ENCODE assay signal across 8 cellular contexts in genomic region chr14:68790656-68791077, GRCh38. TPM values are rescaled to one million over a fixed set of nuclear protein-coding genes. Genes with fewer than 3 reads are reported as not detected.
DNase-seq lines count a peak whose midpoint lies in the region; ATAC-seq and TF ChIP-seq lines count a peak whose summit lies in the region.

No MANE protein-coding gene starts in this region.

- ATAC-seq in CD8-positive, alpha-beta T cell = peak; percentile 3
- ATAC-seq in stimulated activated naive CD8-positive, alpha-beta T cell treated with anti-CD3 and anti-CD28 coated beads, Interleukin-15, Interleukin-2, amounts not matched to agents 100 U/mL and 50 U/mL, for 24 hours = peak; percentile 8

- no peaks in the 10 kb centered on the region for H3K27me3 Mint-ChIP-seq in CD8-positive, alpha-beta T cell (ENCODE audit: low read depth)

- H3K4me3 ChIP-seq in CD8-positive, alpha-beta T cell (ENCODE audit: low read depth, low read length) = peak overlapping the region; percentile 94
- H3K4me3 ChIP-seq in astrocyte of the cerebellum (ENCODE audit: low read depth, low read length) (peak overlapping the region; percentile 99), liver (ENCODE audit: low read depth in 1 of 3, low read length in 3 of 3) (peak overlapping the region; percentile 64 to 95 (median 94))

- peak in 5 of 7 experiments; percentile 48 to 83 (median 68) for DNase-seq in CD8-positive, alpha-beta T cell
- DNase-seq in astrocyte of the cerebellum (ENCODE audit: low read depth) (no peak), T1000 (lab: John Stamatoyannopoulos, UW) (no peak), cortex of kidney (lab: John Stamatoyannopoulos, UW) (no peak), NCI-H526 (lab: John Stamatoyannopoulos, UW) (no peak)
- peak; percentile 81 for DNase-seq in stimulated activated naive CD8-positive, alpha-beta T cell treated with anti-CD3 and anti-CD28 coated beads, Interleukin-15, Interleukin-2, amounts not matched to agents 100 U/mL and 50 U/mL, for 24 hours

- H3K27ac Mint-ChIP-seq in CD8-positive, alpha-beta T cell = peak overlapping the region; percentile 100

- POLR2A ChIA-PET in CD8-positive, alpha-beta T cell (lab: Charles Lee) = interaction anchor here (0.7 to 14.8 kb wide), 17 partner anchors 10 to 955 kb away, joined by 3 to 641 read pairs (median 9); no protein-coding TSS in a partner anchor

- TF ChIP-seq RAD21 in liver (IDR thresholded peaks at IDR 0.05) = no peak

- peak overlapping the region; percentile 92 for H3K4me3 Mint-ChIP-seq in CD8-positive, alpha-beta T cell

- CTCF ChIA-PET in CD8-positive, alpha-beta T cell (lab: Charles Lee) = interaction anchor here (0.7 to 16.2 kb wide), 21 partner anchors 10 to 846 kb away, joined by 3 to 384 read pairs (median 7); no protein-coding TSS in a partner anchor

- TF ChIP-seq CTCF in CD8-positive, alpha-beta T cell (IDR thresholded peaks at IDR 0.05) = no peak
- TF ChIP-seq CTCF in astrocyte of the cerebellum (IDR thresholded peaks at IDR 0.05; ENCODE audit: low read depth, low read length, missing control alignments) (no peak), liver (IDR thresholded peaks at IDR 0.05; ENCODE audit: low read depth, low read length, missing input control) (no peak)

- H3K27ac ChIP-seq in CD8-positive, alpha-beta T cell (ENCODE audit: low read depth, low read length) = peak overlapping the region; percentile 99
- peak overlapping the region; percentile 99 to 100 for H3K27ac ChIP-seq in liver (ENCODE audit: low read depth in 1 of 2, low read length in 2 of 2)

- peaks cover 72% of the 10 kb centered on the region for H3K36me3 Mint-ChIP-seq in CD8-positive, alpha-beta T cell

- H3K4me1 Mint-ChIP-seq in CD8-positive, alpha-beta T cell (ENCODE audit: low read depth) = peaks cover 51% of the 10 kb centered on the region

- H3K4me1 ChIP-seq in CD8-positive, alpha-beta T cell (ENCODE audit: insufficient read depth, low read length) = peaks cover 39% of the 10 kb centered on the region
- peaks cover 0 to 15% (median 5%) of the 10 kb centered on the region in 4 donors for H3K4me1 ChIP-seq in liver (ENCODE audit: control insufficient read depth in 4 of 4, insufficient read depth in 4 of 4, low read length in 3 of 4)

- TF ChIP-seq POLR2A in Raji (IDR thresholded peaks at IDR 0.05; ENCODE audit: insufficient read depth, low read depth, low read length) = peak; percentile 4

- intact Hi-C loops in CD8-positive, alpha-beta T cell (cut with DNase I, micrococcal nuclease) = loop anchor here (5.0 to 10.0 kb wide), 4 partner anchors 182 to 984 kb away; partner anchors contain the start of genes DCAF5 (in 2 of the 2), RAD51B (in 1 of the 2) and ZFYVE26 (in 1 of the 2)

- peak overlapping the region; percentile 98 to 100 for H3K9ac ChIP-seq in liver (ENCODE audit: low read depth in 1 of 2, low read length in 2 of 2)

- H3K36me3 ChIP-seq in CD8-positive, alpha-beta T cell (ENCODE audit: insufficient read depth, low read length) = peaks cover 20% of the 10 kb centered on the region
- H3K36me3 ChIP-seq in liver (ENCODE audit: control insufficient read depth in 4 of 4, insufficient read depth in 3 of 4, low read depth in 1 of 4, low read length in 3 of 4) = peaks cover 0 to 11% (median 2%) of the 10 kb centered on the region in 4 donors

- in situ Hi-C loops in astrocyte of the cerebellum (cut with HindIII; ENCODE audit: low sequenced_read_pairs) = loop anchor here (5.0 kb wide), 1 partner anchor 538 kb away; no protein-coding TSS in a partner anchor

- WGBS in liver = 2% methylated on average over 8 of the region's 8 CpGs

- H3K9me3 Mint-ChIP-seq in CD8-positive, alpha-beta T cell = no peaks in the 10 kb centered on the region

- H3K27me3 ChIP-seq in CD8-positive, alpha-beta T cell (ENCODE audit: insufficient read depth, low read length) = no peaks in the 10 kb centered on the region
- no peaks in the 10 kb centered on the region for H3K27me3 ChIP-seq in liver (ENCODE audit: control insufficient read depth in 4 of 4, insufficient read depth in 4 of 4, low read length in 3 of 4)

- no peaks in the 10 kb centered on the region for H3K9me3 ChIP-seq in CD8-positive, alpha-beta T cell (ENCODE audit: low read length)
- no peaks in the 10 kb centered on the region for H3K9me3 ChIP-seq in liver (ENCODE audit: control insufficient read depth in 4 of 4, low read length in 3 of 4)

TF ChIP-seq in liver, 16 proteins besides CTCF, POLR2A, EP300 and RAD21:
- TF ChIP-seq SP1 (IDR thresholded peaks at IDR 0.05) (no peak), JUND (IDR thresholded peaks at IDR 0.05) (no peak), TAF1 (conservative IDR thresholded peaks at IDR 0.05) (no peak), NR2F2 (IDR thresholded peaks at IDR 0.05) (no peak), FOXA1 (IDR thresholded peaks at IDR 0.05) (no peak), HNF4G (IDR thresholded peaks at IDR 0.05) (no peak), RXRA (IDR thresholded peaks at IDR 0.05) (no peak), HNF4A (conservative IDR thresholded peaks at IDR 0.05) (no peak), EGR1 (IDR thresholded peaks at IDR 0.05; ENCODE audit: low read depth in 2 of 2) (no peak), FOXA2 (IDR thresholded peaks at IDR 0.05) (no peak), YY1 (IDR thresholded peaks at IDR 0.05) (no peak), ZBTB33 (IDR thresholded peaks at IDR 0.05) (no peak), GABPA (IDR thresholded peaks at IDR 0.05 in 1 of 2, conservative IDR thresholded peaks at IDR 0.05 in 1 of 2) (no peak)
- TF ChIP-seq, protein P1, sequence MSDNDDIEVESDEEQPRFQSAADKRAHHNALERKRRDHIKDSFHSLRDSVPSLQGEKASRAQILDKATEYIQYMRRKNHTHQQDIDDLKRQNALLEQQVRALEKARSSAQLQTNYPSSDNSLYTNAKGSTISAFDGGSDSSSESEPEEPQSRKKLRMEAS (IDR thresholded peaks at IDR 0.05) = no peak
- TF ChIP-seq, protein P2, sequence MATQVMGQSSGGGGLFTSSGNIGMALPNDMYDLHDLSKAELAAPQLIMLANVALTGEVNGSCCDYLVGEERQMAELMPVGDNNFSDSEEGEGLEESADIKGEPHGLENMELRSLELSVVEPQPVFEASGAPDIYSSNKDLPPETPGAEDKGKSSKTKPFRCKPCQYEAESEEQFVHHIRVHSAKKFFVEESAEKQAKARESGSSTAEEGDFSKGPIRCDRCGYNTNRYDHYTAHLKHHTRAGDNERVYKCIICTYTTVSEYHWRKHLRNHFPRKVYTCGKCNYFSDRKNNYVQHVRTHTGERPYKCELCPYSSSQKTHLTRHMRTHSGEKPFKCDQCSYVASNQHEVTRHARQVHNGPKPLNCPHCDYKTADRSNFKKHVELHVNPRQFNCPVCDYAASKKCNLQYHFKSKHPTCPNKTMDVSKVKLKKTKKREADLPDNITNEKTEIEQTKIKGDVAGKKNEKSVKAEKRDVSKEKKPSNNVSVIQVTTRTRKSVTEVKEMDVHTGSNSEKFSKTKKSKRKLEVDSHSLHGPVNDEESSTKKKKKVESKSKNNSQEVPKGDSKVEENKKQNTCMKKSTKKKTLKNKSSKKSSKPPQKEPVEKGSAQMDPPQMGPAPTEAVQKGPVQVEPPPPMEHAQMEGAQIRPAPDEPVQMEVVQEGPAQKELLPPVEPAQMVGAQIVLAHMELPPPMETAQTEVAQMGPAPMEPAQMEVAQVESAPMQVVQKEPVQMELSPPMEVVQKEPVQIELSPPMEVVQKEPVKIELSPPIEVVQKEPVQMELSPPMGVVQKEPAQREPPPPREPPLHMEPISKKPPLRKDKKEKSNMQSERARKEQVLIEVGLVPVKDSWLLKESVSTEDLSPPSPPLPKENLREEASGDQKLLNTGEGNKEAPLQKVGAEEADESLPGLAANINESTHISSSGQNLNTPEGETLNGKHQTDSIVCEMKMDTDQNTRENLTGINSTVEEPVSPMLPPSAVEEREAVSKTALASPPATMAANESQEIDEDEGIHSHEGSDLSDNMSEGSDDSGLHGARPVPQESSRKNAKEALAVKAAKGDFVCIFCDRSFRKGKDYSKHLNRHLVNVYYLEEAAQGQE (IDR thresholded peaks at IDR 0.05) = no peak

RNA-seq across cellular contexts. Expression of gene ZFP36L1, which starts 2.2 kb away (rescaled TPM):
- 100 to 1,000 TPM; 241 to 248 TPM for total RNA-seq in CD8-positive, alpha-beta T cell
- total RNA-seq in liver = 10 to 100 TPM; 25.0 to 58.2 TPM
- 100 to 1,000 TPM in 1 of 2 donors, 10 to 100 TPM in 1; 80.8 to 170 TPM for polyA plus RNA-seq in liver

Comparison
In these comparisons a context has a peak if more than half of its experiments do, and no peak if none do; other contexts are left out.
1. DNase-seq: peak in CD8-positive, alpha-beta T cell (5 of 7) and stimulated activated naive CD8-positive, alpha-beta T cell treated with anti-CD3 and anti-CD28 coated beads, Interleukin-15, Interleukin-2, amounts not matched to agents 100 U/mL and 50 U/mL, for 24 hours (single experiment); none in astrocyte of the cerebellum (single experiment), T1000 (single experiment), cortex of kidney (single experiment) and NCI-H526 (0 of 2).
2. RNA of gene ZFP36L1, which starts 2.2 kb away (total RNA-seq): 241 to 248 TPM in CD8-positive, alpha-beta T cell; 25.0 to 58.2 TPM in liver; every median in the first group is over 4 times any median in the second.
3. Peak in every context shown above with its lines, with median percentiles within 50 percentile points of each other: H3K4me3 ChIP-seq.